Comparison of ENCODE assay signal across 12 cellular contexts in the genomic region with DNA sequence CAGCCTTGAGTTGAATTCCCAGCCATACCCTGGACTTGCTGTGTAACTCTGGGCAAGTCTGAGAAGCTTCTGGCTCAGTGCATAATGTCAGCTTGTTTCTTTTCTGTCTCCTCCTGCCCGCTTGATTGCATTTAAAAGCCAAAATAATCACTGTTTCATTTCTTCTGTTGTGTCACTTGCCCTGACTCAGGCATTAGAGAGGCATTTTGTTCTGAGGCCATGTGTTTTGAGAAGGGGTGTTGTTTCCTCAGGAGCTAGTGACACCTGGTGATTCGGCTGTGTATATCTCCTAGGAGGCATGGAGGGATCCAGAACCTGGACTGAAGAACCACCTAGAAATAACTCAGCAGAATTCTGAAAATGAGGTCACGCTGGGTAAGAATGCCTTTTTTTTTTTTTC. TPM values are rescaled to one million over a fixed set of nuclear protein-coding genes. Genes with fewer than 3 reads are reported as not detected.
DNase-seq lines count a peak whose midpoint lies in the region; FAIRE-seq and TF ChIP-seq lines count a peak whose summit lies in the region.
"Had no signal": no experiment of that assay in that cellular context is flagged by ENCODE, and none has a peak within 500 bp of the region (broad histone marks: within the 10 kb centered on the region; RNA-seq: fewer than 3 reads in every experiment).

No MANE protein-coding gene starts in this region.

- CTCF ChIA-PET in activated naive CD4-positive, alpha-beta T cell treated with anti-CD3 and anti-CD28 coated beads for 36 hours (lab: Charles Lee), result interaction anchor here (0.6 to 2.4 kb wide), 6 partner anchors 16 to 240 kb away, joined by 3 to 8 read pairs (median 5); a partner anchor contains a TSS

- no peak overlapping the region for H3K9ac ChIP-seq in subcutaneous abdominal adipose tissue (ENCODE audit: low read length in 5 of 5)
- H3K9ac ChIP-seq in smooth muscle cell (ENCODE audit: low read depth), result no peak overlapping the region

- 84% methylated on average over 3 of the region's 3 CpGs for WGBS in smooth muscle cell (ENCODE audit: low lambda C conversion rate)

- TF ChIP-seq CTCF in dorsolateral prefrontal cortex (IDR thresholded peaks at IDR 0.05 in 54 of 56, conservative IDR thresholded peaks at IDR 0.05 in 2 of 56; ENCODE audit: low read depth in 1 of 56, partially characterized antibody in 56 of 56) (peak in 2 of 56 donors; percentile 10 to 13), smooth muscle cell (IDR thresholded peaks at IDR 0.05; ENCODE audit: borderline replicate concordance, insufficient read depth, poor library complexity, severe bottlenecking) (no peak), coronary artery (IDR thresholded peaks at IDR 0.05) (no peak)

- DNase-seq in activated naive CD4-positive, alpha-beta T cell treated with anti-CD3 and anti-CD28 coated beads for 36 hours, result peak; percentile 47
- DNase-seq in activated naive CD4-positive, alpha-beta T cell treated with Interleukin-2 at 50 U/mL for 16 hours, result no peak
- DNase-seq in RCC 7860 (ENCODE audit: low spot score), result peak; percentile 28
- DNase-seq in dorsolateral prefrontal cortex, result no peak
- DNase-seq in smooth muscle cell (lab: John Stamatoyannopoulos, UW; ENCODE audit: unreplicated experiment), result no peak
- DNase-seq in coronary artery (ENCODE audit: low spot score), result no peak
- DNase-seq in germinal center (ENCODE audit: low spot score), result no peak
- DNase-seq: activated CD4-positive, alpha-beta T cell treated with anti-CD3 and anti-CD28 coated beads for 1 hour; CD8-positive, alpha-beta T cell; MG63; pancreas had no signal

- peaks cover 8% of the 10 kb centered on the region for H3F3A ChIP-seq in smooth muscle cell (ENCODE audit: low read depth)

- peaks cover 14% of the 10 kb centered on the region for H3K79me2 ChIP-seq in smooth muscle cell (ENCODE audit: low read depth)

- no peaks in the 10 kb centered on the region for H3K27me3 Mint-ChIP-seq in activated naive CD4-positive, alpha-beta T cell treated with anti-CD3 and anti-CD28 coated beads for 36 hours (ENCODE audit: low read depth)

- H3K9me3 ChIP-seq in subcutaneous abdominal adipose tissue (ENCODE audit: control insufficient read depth in 5 of 5, low read length in 5 of 5), result no peaks in the 10 kb centered on the region
- no peaks in the 10 kb centered on the region for H3K9me3 ChIP-seq in smooth muscle cell (replicated peaks; ENCODE audit: low read depth)
- H3K9me3 ChIP-seq: MG63, pancreas had no signal

- peak overlapping the region; percentile 67 for H3K27ac Mint-ChIP-seq in activated naive CD4-positive, alpha-beta T cell treated with anti-CD3 and anti-CD28 coated beads for 36 hours
- H3K27ac Mint-ChIP-seq: CD8-positive, alpha-beta T cell had no signal

- peaks cover 21% of the 10 kb centered on the region for H3K36me3 Mint-ChIP-seq in activated naive CD4-positive, alpha-beta T cell treated with anti-CD3 and anti-CD28 coated beads for 36 hours (ENCODE audit: low read depth)

- H3K4me3 ChIP-seq in dorsolateral prefrontal cortex (peak overlapping the region in 1 of 59 donors; percentile 12), subcutaneous abdominal adipose tissue (ENCODE audit: low read depth in 1 of 5, low read length in 5 of 5) (no peak overlapping the region), smooth muscle cell (no peak overlapping the region), coronary artery (no peak overlapping the region)
- H3K4me3 ChIP-seq: MG63, pancreas had no signal

- peaks cover 44% of the 10 kb centered on the region for H4K20me1 ChIP-seq in smooth muscle cell (ENCODE audit: low read depth)

- H3K36me3 ChIP-seq in subcutaneous abdominal adipose tissue (ENCODE audit: control insufficient read depth in 5 of 5, insufficient read depth in 5 of 5, low read length in 5 of 5) (peaks cover 0 to 60% (median 45%) of the 10 kb centered on the region in 5 donors), smooth muscle cell (ENCODE audit: low read depth) (peaks cover 7% of the 10 kb centered on the region)

- H3K4me2 ChIP-seq in smooth muscle cell, result no peak overlapping the region

- no peak for FAIRE-seq in RCC 7860 (lab: Jason Lieb, UNC)
- FAIRE-seq: pancreas had no signal

- H3K4me1 ChIP-seq in subcutaneous abdominal adipose tissue (ENCODE audit: control insufficient read depth in 5 of 5, insufficient read depth in 5 of 5, low read length in 5 of 5) (peaks cover 2 to 26% (median 20%) of the 10 kb centered on the region in 5 donors), smooth muscle cell (ENCODE audit: low read depth) (peaks cover 9% of the 10 kb centered on the region)

- H3K4me3 Mint-ChIP-seq in activated naive CD4-positive, alpha-beta T cell treated with anti-CD3 and anti-CD28 coated beads for 36 hours, result no peak overlapping the region
- H3K4me3 Mint-ChIP-seq: CD8-positive, alpha-beta T cell had no signal

- H3K27me3 ChIP-seq in dorsolateral prefrontal cortex, result no peaks in the 10 kb centered on the region
- H3K27me3 ChIP-seq in subcutaneous abdominal adipose tissue (ENCODE audit: control insufficient read depth in 5 of 5, insufficient read depth in 4 of 5, low read length in 5 of 5), result no peaks in the 10 kb centered on the region
- no peaks in the 10 kb centered on the region for H3K27me3 ChIP-seq in smooth muscle cell (ENCODE audit: low read depth)
- H3K27me3 ChIP-seq: MG63, pancreas had no signal

- intact Hi-C loops in activated naive CD4-positive, alpha-beta T cell treated with anti-CD3 and anti-CD28 coated beads for 36 hours (cut with micrococcal nuclease), result loop anchor here (1.0 kb wide), 1 partner anchor 39 kb away; no protein-coding TSS in a partner anchor
- intact Hi-C loops in dorsolateral prefrontal cortex (cut with DNase I), result no loop called here

- peaks cover 46% of the 10 kb centered on the region for H3K4me1 Mint-ChIP-seq in activated naive CD4-positive, alpha-beta T cell treated with anti-CD3 and anti-CD28 coated beads for 36 hours (ENCODE audit: low read depth)

- H2AFZ ChIP-seq in smooth muscle cell (ENCODE audit: low read depth), result no peak overlapping the region

- H3K27ac ChIP-seq in dorsolateral prefrontal cortex, result peak overlapping the region in 45 of 59 donors; percentile 5 to 85 (median 60)
- H3K27ac ChIP-seq in subcutaneous abdominal adipose tissue (ENCODE audit: low read depth, low read length), result peak overlapping the region; percentile 62
- H3K27ac ChIP-seq in smooth muscle cell (ENCODE audit: low read depth), result no peak overlapping the region
- H3K27ac ChIP-seq in coronary artery, result no peak overlapping the region
- H3K27ac ChIP-seq: pancreas had no signal

- no peaks in the 10 kb centered on the region for H3K9me3 Mint-ChIP-seq in activated naive CD4-positive, alpha-beta T cell treated with anti-CD3 and anti-CD28 coated beads for 36 hours
- H3K9me3 Mint-ChIP-seq: CD8-positive, alpha-beta T cell had no signal

RNA-seq across cellular contexts. Expression of a gene that starts 16.0 kb away (rescaled TPM):
- total RNA-seq in activated naive CD4-positive, alpha-beta T cell treated with anti-CD3 and anti-CD28 coated beads for 36 hours, result 1 to 10 TPM; 9.5 to 9.9 TPM
- total RNA-seq in dorsolateral prefrontal cortex (10 to 100 TPM; 13.8 to 34.6 (median 19.4) TPM), smooth muscle cell (12.3 and 18.9 TPM in 2 replicates)
- 19.4 and 28.9 TPM in 2 replicates for polyA plus RNA-seq in smooth muscle cell

RNA-seq across cellular contexts. Expression of a gene that starts 19.9 kb away (rescaled TPM):
- 1 to 10 TPM; 5.1 to 5.7 TPM for total RNA-seq in activated naive CD4-positive, alpha-beta T cell treated with anti-CD3 and anti-CD28 coated beads for 36 hours
- total RNA-seq in dorsolateral prefrontal cortex (10 to 100 TPM in 7 of 120 experiments, 1 to 10 TPM in 112, under 1 TPM in 1; 0.71 to 14.1 (median 4.9) TPM), smooth muscle cell (2.1 and 4.3 TPM in 2 replicates)
- polyA plus RNA-seq in smooth muscle cell, result 6.5 and 12.7 TPM in 2 replicates

RNA-seq across cellular contexts. Expression of a gene that starts 37.3 kb away (rescaled TPM):
- 1 to 10 TPM; 5.3 to 5.6 TPM for total RNA-seq in activated naive CD4-positive, alpha-beta T cell treated with anti-CD3 and anti-CD28 coated beads for 36 hours
- total RNA-seq in dorsolateral prefrontal cortex, result 10 to 100 TPM in 8 of 120 experiments, 1 to 10 TPM in 112; 3.6 to 14.0 (median 7.1) TPM
- total RNA-seq in smooth muscle cell, result 15.4 and 21.7 TPM in 2 replicates
- 6.9 and 12.6 TPM in 2 replicates for polyA plus RNA-seq in smooth muscle cell

Comparison
In these comparisons a context has a peak if more than half of its experiments do, and no peak if none do; other contexts are left out.
1. DNase-seq: peak in activated naive CD4-positive, alpha-beta T cell treated with anti-CD3 and anti-CD28 coated beads for 36 hours (single experiment) and RCC 7860 (single experiment); none in activated naive CD4-positive, alpha-beta T cell treated with Interleukin-2 at 50 U/mL for 16 hours (single experiment), dorsolateral prefrontal cortex (0 of 10), smooth muscle cell (single experiment), coronary artery (single experiment) and germinal center (single experiment).
2. H3K27ac ChIP-seq: peak in dorsolateral prefrontal cortex (45 of 59) and subcutaneous abdominal adipose tissue (single experiment); none in smooth muscle cell (single experiment) and coronary artery (0 of 2).